ENCODE assay signal across 10 cellular contexts in genomic region chr10:48496831-48497792, GRCh38.
DNase-seq lines count a peak whose midpoint lies in the region; ATAC-seq and TF ChIP-seq lines count a peak whose summit lies in the region.
"Had no signal": no experiment of that assay in that cellular context is flagged by ENCODE, and none has a peak within 500 bp of the region (broad histone marks: within the 10 kb centered on the region; RNA-seq: fewer than 3 reads in every experiment).

No MANE protein-coding gene starts in this region.

- RAD21 ChIA-PET in HCT116 (lab: Charles Lee; ENCODE audit: low non-redundant PET in 1 of 2, low total read pairs in 2 of 2, uncharacterized antibody in 2 of 2, unreplicated experiment in 2 of 2): no interaction called here

- no peak for TF ChIP-seq RAD21 in HCT116 (IDR thresholded peaks at IDR 0.05; ENCODE audit: low read depth)

- TF ChIP-seq POLR2A in HCT116 (IDR thresholded peaks at IDR 0.05; ENCODE audit: borderline replicate concordance, extremely low read depth, insufficient read depth, insufficient read length) (no peak), gastroesophageal sphincter (IDR thresholded peaks at IDR 0.05) (no peak)

- CTCF ChIA-PET in HCT116 (lab: Charles Lee): no interaction called here
- CTCF ChIA-PET in activated B cell treated with CpG ODN at 0.5 μM for 24 hours (lab: Charles Lee): no interaction called here

- no peak overlapping the region for H3K27ac ChIP-seq in HCT116 (ENCODE audit: low read depth, low read length)
- no peak overlapping the region for H3K27ac ChIP-seq in gastroesophageal sphincter
- H3K27ac ChIP-seq in smooth muscle cell (ENCODE audit: low read depth): no peak overlapping the region

- no peak for TF ChIP-seq CTCF in HCT116 (IDR thresholded peaks at IDR 0.05 in 2 of 3, conservative IDR thresholded peaks at IDR 0.05 in 1 of 3; ENCODE audit: borderline replicate concordance in 1 of 3, insufficient read depth in 1 of 3, low read depth in 2 of 3, low read length in 2 of 3)
- TF ChIP-seq CTCF in activated B cell treated with CpG ODN at 0.5 μM for 24 hours (IDR thresholded peaks at IDR 0.05): no peak
- TF ChIP-seq CTCF in gastroesophageal sphincter (IDR thresholded peaks at IDR 0.05): no peak
- TF ChIP-seq CTCF in smooth muscle cell (IDR thresholded peaks at IDR 0.05; ENCODE audit: borderline replicate concordance, insufficient read depth, poor library complexity, severe bottlenecking): no peak

- H3K27me3 ChIP-seq in HCT116 (ENCODE audit: insufficient read depth, low read length) (no peaks in the 10 kb centered on the region), gastroesophageal sphincter (no peaks in the 10 kb centered on the region), smooth muscle cell (ENCODE audit: low read depth) (no peaks in the 10 kb centered on the region)

- DNase-seq in HCT116 (ENCODE audit: low read depth, low spot score) (no peak), activated B cell treated with CpG ODN at 0.5 μM for 24 hours (peak; percentile 9), smooth muscle cell (lab: John Stamatoyannopoulos, UW; ENCODE audit: unreplicated experiment) (no peak)
- DNase-seq in activated CD4-positive, alpha-beta T cell treated with anti-CD3 and anti-CD28 coated beads, Interleukin-2, amount 50 U/mL, for 1 hour: no peak
- no peak for DNase-seq in activated T-helper 1 cell treated with anti-CD3 and anti-CD28 coated beads, Interleukin-12 subunit alpha, Interleukin-12 subunit beta, Interleukin-2, Interleukin-4 antibody, amounts not matched to agents 30 ng/mL and 10 ng/mL and 1 ng/mL, durations not matched to agents 14 hours and 24 hours and 36 hours (ENCODE audit: low spot score)
- no peak for DNase-seq in activated CD4-positive, alpha-beta T cell treated with anti-CD3 and anti-CD28 coated beads for 48 hours
- DNase-seq: NCI-H187 treated with DMSO at 0.1 percent for 48 hours, small intestine had no signal

- H3K4me3 Mint-ChIP-seq in activated B cell treated with CpG ODN at 0.5 μM for 24 hours: no peak overlapping the region
- H3K4me3 Mint-ChIP-seq in activated T-helper 1 cell treated with anti-CD3 and anti-CD28 coated beads, Interleukin-12 subunit alpha, Interleukin-12 subunit beta, Interleukin-2, Interleukin-4 antibody, amounts not matched to agents 30 ng/mL and 10 ng/mL and 1 ng/mL, durations not matched to agents 14 hours and 24 hours and 36 hours: no peak overlapping the region

- H3K36me3 ChIP-seq in HCT116 (ENCODE audit: control insufficient read depth in 1 of 2, insufficient read depth in 2 of 2, low read length in 2 of 2) (no peaks in the 10 kb centered on the region; a peak in 1 of 4 replicates), gastroesophageal sphincter (no peaks in the 10 kb centered on the region), smooth muscle cell (ENCODE audit: low read depth) (no peaks in the 10 kb centered on the region)

- peak; percentile 44; the same call in 1 of the 2 replicates for ATAC-seq in HCT116
- no peak for ATAC-seq in activated B cell treated with CpG ODN at 0.5 μM for 24 hours (ENCODE audit: low read depth)
- ATAC-seq in gastroesophageal sphincter: peak; percentile 42
- ATAC-seq in HG02852 (IDR thresholded peaks at IDR 0.05; ENCODE audit: unreplicated experiment): no peak

- no peak overlapping the region for H3K27ac Mint-ChIP-seq in activated B cell treated with CpG ODN at 0.5 μM for 24 hours
- no peak overlapping the region for H3K27ac Mint-ChIP-seq in activated T-helper 1 cell treated with anti-CD3 and anti-CD28 coated beads, Interleukin-12 subunit alpha, Interleukin-12 subunit beta, Interleukin-2, Interleukin-4 antibody, amounts not matched to agents 30 ng/mL and 10 ng/mL and 1 ng/mL, durations not matched to agents 14 hours and 24 hours and 36 hours

- H4K20me1 ChIP-seq in HCT116 (ENCODE audit: insufficient read depth) (no peaks in the 10 kb centered on the region), smooth muscle cell (ENCODE audit: low read depth) (no peaks in the 10 kb centered on the region)

- H3K9me3 ChIP-seq in HCT116 (ENCODE audit: control insufficient read depth in 1 of 2, insufficient read depth in 1 of 2, low read depth in 1 of 2, low read length in 2 of 2) (no peaks in the 10 kb centered on the region), gastroesophageal sphincter (no peaks in the 10 kb centered on the region), smooth muscle cell (replicated peaks; ENCODE audit: low read depth) (no peaks in the 10 kb centered on the region)

- H3K36me3 Mint-ChIP-seq in activated B cell treated with CpG ODN at 0.5 μM for 24 hours (ENCODE audit: low read depth): no peaks in the 10 kb centered on the region
- no peaks in the 10 kb centered on the region for H3K36me3 Mint-ChIP-seq in activated T-helper 1 cell treated with anti-CD3 and anti-CD28 coated beads, Interleukin-12 subunit alpha, Interleukin-12 subunit beta, Interleukin-2, Interleukin-4 antibody, amounts not matched to agents 30 ng/mL and 10 ng/mL and 1 ng/mL, durations not matched to agents 14 hours and 24 hours and 36 hours (ENCODE audit: low read depth)

- TF ChIP-seq EP300 in gastroesophageal sphincter (IDR thresholded peaks at IDR 0.05): no peak

- POLR2A ChIA-PET in HCT116 (lab: Charles Lee) (no interaction called here), activated B cell treated with CpG ODN at 0.5 μM for 24 hours (lab: Charles Lee) (no interaction called here)

- H3K9me3 Mint-ChIP-seq in activated B cell treated with CpG ODN at 0.5 μM for 24 hours: no peaks in the 10 kb centered on the region
- H3K9me3 Mint-ChIP-seq in activated T-helper 1 cell treated with anti-CD3 and anti-CD28 coated beads, Interleukin-12 subunit alpha, Interleukin-12 subunit beta, Interleukin-2, Interleukin-4 antibody, amounts not matched to agents 30 ng/mL and 10 ng/mL and 1 ng/mL, durations not matched to agents 14 hours and 24 hours and 36 hours: no peaks in the 10 kb centered on the region

- no peak overlapping the region for H3K9ac ChIP-seq in HCT116 (ENCODE audit: low read length)
- H3K9ac ChIP-seq in smooth muscle cell (ENCODE audit: low read depth): no peak overlapping the region

- no TSS peak for BruUV-seq in HCT116 (replicated peaks; lab: Mats Ljungman, UMichigan)

- no peaks in the 10 kb centered on the region for H3K9me2 ChIP-seq in HCT116 (ENCODE audit: insufficient read depth)

- H3K27me3 Mint-ChIP-seq in activated B cell treated with CpG ODN at 0.5 μM for 24 hours: peaks cover 6% of the 10 kb centered on the region
- no peaks in the 10 kb centered on the region for H3K27me3 Mint-ChIP-seq in activated T-helper 1 cell treated with anti-CD3 and anti-CD28 coated beads, Interleukin-12 subunit alpha, Interleukin-12 subunit beta, Interleukin-2, Interleukin-4 antibody, amounts not matched to agents 30 ng/mL and 10 ng/mL and 1 ng/mL, durations not matched to agents 14 hours and 24 hours and 36 hours (ENCODE audit: insufficient read depth)

- peaks cover 3 to 10% of the 10 kb centered on the region in 2 experiments; a peak in 2 of 4 replicates for H3K4me1 ChIP-seq in HCT116 (ENCODE audit: control insufficient read depth in 1 of 2, insufficient read depth in 2 of 2, low read length in 2 of 2)
- H3K4me1 ChIP-seq in gastroesophageal sphincter: peaks cover 0 to 10% (median 0%) of the 10 kb centered on the region in 3 donors
- no peaks in the 10 kb centered on the region for H3K4me1 ChIP-seq in smooth muscle cell (ENCODE audit: low read depth)

- H2AFZ ChIP-seq in HCT116 (ENCODE audit: low read depth, low read length, poor library complexity, severe bottlenecking) (no peak overlapping the region), smooth muscle cell (ENCODE audit: low read depth) (peak overlapping the region; percentile 4)

- H3F3A ChIP-seq in smooth muscle cell (ENCODE audit: low read depth): no peaks in the 10 kb centered on the region

- H3K4me2 ChIP-seq in HCT116 (ENCODE audit: low read length) (no peak overlapping the region), smooth muscle cell (peak overlapping the region; percentile 3)

- WGBS in gastroesophageal sphincter (ENCODE audit: low coverage in 1 of 2), 2 donors: 14 to 100% methylated on average over 1 to 7 of the region's 12 CpGs
- 64% methylated on average over 12 of the region's 12 CpGs for WGBS in smooth muscle cell (ENCODE audit: low lambda C conversion rate)

- H3K79me2 ChIP-seq in HCT116 (ENCODE audit: insufficient read depth, low read length) (no peaks in the 10 kb centered on the region), smooth muscle cell (ENCODE audit: low read depth) (no peaks in the 10 kb centered on the region)

- H3K4me1 Mint-ChIP-seq in activated B cell treated with CpG ODN at 0.5 μM for 24 hours: peaks cover 11% of the 10 kb centered on the region
- peaks cover 9% of the 10 kb centered on the region for H3K4me1 Mint-ChIP-seq in activated T-helper 1 cell treated with anti-CD3 and anti-CD28 coated beads, Interleukin-12 subunit alpha, Interleukin-12 subunit beta, Interleukin-2, Interleukin-4 antibody, amounts not matched to agents 30 ng/mL and 10 ng/mL and 1 ng/mL, durations not matched to agents 14 hours and 24 hours and 36 hours (ENCODE audit: low read depth)

- H3K4me3 ChIP-seq in HCT116 (replicated peaks in 1 of 2; ENCODE audit: low read depth in 1 of 2, low read length in 2 of 2): no peak overlapping the region
- no peak overlapping the region for H3K4me3 ChIP-seq in gastroesophageal sphincter
- no peak overlapping the region for H3K4me3 ChIP-seq in smooth muscle cell

- intact Hi-C loops in HCT116 (cut with micrococcal nuclease) (no loop called here), activated B cell treated with CpG ODN at 0.5 μM for 24 hours (cut with micrococcal nuclease) (no loop called here)
- intact Hi-C loops in activated T-helper 1 cell treated with anti-CD3 and anti-CD28 coated beads, Interleukin-12 subunit alpha, Interleukin-12 subunit beta, Interleukin-2, Interleukin-4 antibody, amounts not matched to agents 30 ng/mL and 10 ng/mL and 1 ng/mL, durations not matched to agents 14 hours and 24 hours and 36 hours (cut with micrococcal nuclease): no loop called here

TF ChIP-seq in HCT116, 20 proteins besides CTCF, POLR2A, EP300 and RAD21 (continues in another document):
- TF ChIP-seq POLR2AphosphoS5 (IDR thresholded peaks at IDR 0.05; ENCODE audit: low read depth, low read length): no peak
- TF ChIP-seq JUND (IDR thresholded peaks at IDR 0.05): no peak
- no peak for TF ChIP-seq ATF3 (IDR thresholded peaks at IDR 0.05)
- TF ChIP-seq ELF1 (IDR thresholded peaks at IDR 0.05; ENCODE audit: borderline replicate concordance, low read depth): no peak
- TF ChIP-seq TCF7L2 (IDR thresholded peaks at IDR 0.05; ENCODE audit: borderline replicate concordance, extremely low read depth, insufficient read depth, insufficient read length): no peak
- no peak for TF ChIP-seq EZH2 (IDR thresholded peaks at IDR 0.05)

Comparison
In these comparisons a context has a peak if more than half of its experiments do, and no peak if none do; other contexts are left out.
1. ATAC-seq: peak in HCT116 (single experiment) and gastroesophageal sphincter (single experiment); none in activated B cell treated with CpG ODN at 0.5 μM for 24 hours (single experiment) and HG02852 (single experiment).